Comparison of ENCODE assay signal across 8 cellular contexts in genomic region chr3:25648107-25648535, GRCh38. TPM values are rescaled to one million over a fixed set of nuclear protein-coding genes. Genes with fewer than 3 reads are reported as not detected.
DNase-seq lines count a peak whose midpoint lies in the region; ATAC-seq and TF ChIP-seq lines count a peak whose summit lies in the region.

No MANE protein-coding gene starts in this region.

- CTCF ChIA-PET in activated B cell treated with CpG ODN at 0.5 μM for 24 hours (lab: Charles Lee) = interaction anchor here (0.8 to 9.3 kb wide), 27 partner anchors 9 to 265 kb away, joined by 3 to 197 read pairs (median 4); partner anchors contain the start of gene NGLY1

- intact Hi-C loops in activated B cell treated with CpG ODN at 0.5 μM for 24 hours (cut with micrococcal nuclease) = loop anchor here (1.0 to 2.0 kb wide), 6 partner anchors 15 to 1487 kb away; no protein-coding TSS in a partner anchor

- H3K36me3 Mint-ChIP-seq in activated B cell treated with CpG ODN at 0.5 μM for 24 hours (ENCODE audit: low read depth) = peaks cover 39% of the 10 kb centered on the region

- H3K27ac ChIP-seq in caudate nucleus (ENCODE audit: low read depth, low read length) = no peak overlapping the region

- H3K4me1 Mint-ChIP-seq in activated B cell treated with CpG ODN at 0.5 μM for 24 hours = peaks cover 37% of the 10 kb centered on the region

- H3K27ac Mint-ChIP-seq in activated B cell treated with CpG ODN at 0.5 μM for 24 hours = no peak overlapping the region

- POLR2A ChIA-PET in activated B cell treated with CpG ODN at 0.5 μM for 24 hours (lab: Charles Lee) = interaction anchor here (1.3 to 1.6 kb wide), 2 partner anchors 15 to 142 kb away, joined by 3 to 5 read pairs; partner anchors contain the start of gene OXSM

- no peaks in the 10 kb centered on the region for H3K27me3 Mint-ChIP-seq in activated B cell treated with CpG ODN at 0.5 μM for 24 hours

- H3K9me3 Mint-ChIP-seq in activated B cell treated with CpG ODN at 0.5 μM for 24 hours = peaks cover 16% of the 10 kb centered on the region

- H3K4me3 Mint-ChIP-seq in activated B cell treated with CpG ODN at 0.5 μM for 24 hours = no peak overlapping the region

- TF ChIP-seq CTCF in activated B cell treated with CpG ODN at 0.5 μM for 24 hours (IDR thresholded peaks at IDR 0.05) = no peak

- ATAC-seq in GM19035 (IDR thresholded peaks at IDR 0.05; ENCODE audit: unreplicated experiment) (peak; percentile 93), HG03175 (IDR thresholded peaks at IDR 0.05; ENCODE audit: unreplicated experiment) (peak; percentile 98), activated B cell treated with CpG ODN at 0.5 μM for 24 hours (ENCODE audit: low read depth) (peak; percentile 94)

- DNase-seq in AML-193 (lab: John Stamatoyannopoulos, UW) (peak; percentile 85 to 94), NCI-H345 treated with DMSO at 0.1 percent for 48 hours (lab: John Stamatoyannopoulos, UW; ENCODE audit: unreplicated experiment) (peak; percentile 41), activated B cell treated with CpG ODN at 0.5 μM for 24 hours (no peak), caudate nucleus (lab: John Stamatoyannopoulos, UW) (peak in 49 of 61 donors; percentile 1 to 82 (median 27)), kidney tubule cell (ENCODE audit: low spot score) (peak; percentile 79)
- peak; percentile 66 to 74 for DNase-seq in stimulated activated CD4-positive, alpha-beta T cell treated with anti-CD3 and anti-CD28 coated beads, Interleukin-4, amount 100 ng/mL, for 4 hours

RNA-seq across cellular contexts. Expression of gene TOP2B, which starts 16.6 kb away (rescaled TPM):
- 117 and 125 TPM in 2 replicates for total RNA-seq in activated B cell treated with CpG ODN at 0.5 μM for 24 hours
